ENCODE assay signal across 39 cellular contexts in the genomic region with DNA sequence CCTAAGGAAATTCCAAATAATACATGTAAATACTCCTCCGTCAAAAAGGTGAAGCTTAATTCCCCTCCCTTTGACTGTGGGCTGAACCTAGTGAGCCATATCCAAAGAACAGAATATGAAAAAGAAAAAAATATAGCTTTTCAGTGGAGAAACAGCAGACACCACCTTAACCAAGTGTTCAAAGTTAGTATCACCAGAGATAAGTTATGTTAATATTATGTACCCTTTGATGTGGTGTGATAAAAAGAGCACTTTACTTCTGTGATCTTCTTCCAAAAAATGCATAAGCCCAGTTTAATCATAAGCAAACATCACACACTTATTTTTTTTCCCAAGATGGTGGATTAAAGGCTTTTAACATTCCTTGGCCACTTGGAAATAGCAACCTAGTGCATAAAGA.
"Had no signal": no experiment of that assay in that cellular context is flagged by ENCODE, and none has a peak within 500 bp of the region (broad histone marks: within the 10 kb centered on the region; RNA-seq: fewer than 3 reads in every experiment).

No MANE protein-coding gene starts in this region.

- ATAC-seq: activated naive CD4-positive, alpha-beta T cell treated with anti-CD3 and anti-CD28 coated beads, Interleukin-2, amount 50 U/mL, for 72 hours; activated T-cell treated with anti-CD3 and anti-CD28 coated beads, Interleukin-2, amount 50 U/mL, for 4 hours; activated T-cell treated with anti-CD3 and anti-CD28 coated beads, Interleukin-2, amount 50 U/mL, for 72 hours; activated T-helper 17 cell treated with anti-CD3 and anti-CD28 coated beads, Interleukin-2, amount 50 U/mL, for 72 hours; body of pancreas had no signal

- H3K36me3 Mint-ChIP-seq: activated naive CD4-positive, alpha-beta T cell treated with anti-CD3 and anti-CD28 coated beads, Interleukin-2, amount 10 ng/mL, durations not matched to agents 7 days and 5 days; activated naive CD4-positive, alpha-beta T cell treated with anti-CD3 and anti-CD28 coated beads, Interleukin-2, amount 50 U/mL, for 24 hours; activated naive CD8-positive, alpha-beta T cell; activated naive CD8-positive, alpha-beta T cell treated with anti-CD3 and anti-CD28 coated beads for 36 hours; activated naive CD8-positive, alpha-beta T cell treated with anti-CD3 and anti-CD28 coated beads, Interleukin-2, amount 10 ng/mL, durations not matched to agents 7 days and 5 days; brain had no signal

- DNase-seq: activated effector memory CD4-positive, alpha-beta T cell treated with anti-CD3 and anti-CD28 coated beads, Interleukin-2, amount 50 U/mL, for 16 hours; activated effector memory CD4-positive, alpha-beta T cell treated with Interleukin-2 at 50 U/mL for 16 hours; activated gamma-delta T cell; activated gamma-delta T cell treated with Interleukin-2 at 50 U/mL for 16 hours; activated naive CD4-positive, alpha-beta T cell; activated naive CD4-positive, alpha-beta T cell treated with anti-CD3 and anti-CD28 coated beads for 36 hours; activated naive CD4-positive, alpha-beta T cell treated with anti-CD3 and anti-CD28 coated beads, Interleukin-2, amount 10 ng/mL, durations not matched to agents 7 days and 5 days; activated naive CD4-positive, alpha-beta T cell treated with anti-CD3 and anti-CD28 coated beads, Interleukin-2, amount 50 U/mL, for 16 hours; activated naive CD4-positive, alpha-beta T cell treated with Interleukin-2 at 50 U/mL for 16 hours; activated naive CD8-positive, alpha-beta T cell treated with anti-CD3 and anti-CD28 coated beads for 36 hours; activated naive CD8-positive, alpha-beta T cell treated with anti-CD3 and anti-CD28 coated beads, Interleukin-2, amount 10 ng/mL, durations not matched to agents 7 days and 5 days; activated T-cell treated with anti-CD3 and anti-CD28 coated beads, Interleukin-2, amount 50 U/mL, for 1 hour; activated T-cell treated with anti-CD3 and anti-CD28 coated beads, Interleukin-2, amount 50 U/mL, for 24 hours; activated T-cell treated with anti-CD3 and anti-CD28 coated beads, Interleukin-2, amount 50 U/mL, for 4 hours; activated T-cell treated with anti-CD3 and anti-CD28 coated beads, Interleukin-2, amount 50 U/mL, for 48 hours; activated T-cell treated with anti-CD3 and anti-CD28 coated beads, Interleukin-2, amount 50 U/mL, for 72 hours; adrenal gland; amniotic stem cell; amygdala; anterior cingulate cortex; aorta; body of pancreas; brain microvascular endothelial cell; caudate nucleus; central memory CD4-positive, alpha-beta T cell; cerebellar nuclear complex had no signal

- H3K36me3 ChIP-seq: adrenal gland, ascending aorta, brain microvascular endothelial cell, breast epithelium, cardiac muscle cell had no signal

- H3K9me3 ChIP-seq: adrenal gland had no signal

- H3K27ac Mint-ChIP-seq: activated naive CD4-positive, alpha-beta T cell treated with anti-CD3 and anti-CD28 coated beads for 36 hours; activated naive CD4-positive, alpha-beta T cell treated with anti-CD3 and anti-CD28 coated beads, Interleukin-2, amount 10 ng/mL, durations not matched to agents 7 days and 5 days; activated naive CD4-positive, alpha-beta T cell treated with anti-CD3 and anti-CD28 coated beads, Interleukin-2, amount 50 U/mL, for 24 hours; activated naive CD4-positive, alpha-beta T cell treated with anti-CD3 and anti-CD28 coated beads, Interleukin-2, amount 50 U/mL, for 72 hours; activated naive CD8-positive, alpha-beta T cell; activated naive CD8-positive, alpha-beta T cell treated with anti-CD3 and anti-CD28 coated beads for 36 hours; activated naive CD8-positive, alpha-beta T cell treated with anti-CD3 and anti-CD28 coated beads, Interleukin-2, amount 10 ng/mL, durations not matched to agents 7 days and 5 days; activated T-cell treated with anti-CD3 and anti-CD28 coated beads, Interleukin-2, amount 50 U/mL, for 24 hours; activated T-cell treated with anti-CD3 and anti-CD28 coated beads, Interleukin-2, amount 50 U/mL, for 72 hours; activated T-helper 1 cell treated with anti-CD3 and anti-CD28 coated beads, Interleukin-12 subunit alpha, Interleukin-12 subunit beta, Interleukin-2, Interleukin-4 antibody, amounts not matched to agents 30 ng/mL and 10 ng/mL and 1 ng/mL, durations not matched to agents 14 hours and 24 hours and 36 hours; activated T-helper 17 cell treated with anti-CD3 and anti-CD28 coated beads, Interleukin-2, amount 50 U/mL, for 72 hours; activated T-helper 2 cell treated with anti-CD3 and anti-CD28 coated beads, Interferon-gamma antibody, Interleukin-2, Interleukin-4, amounts not matched to agents 10 μg/mL and 5 μg/mL and 100 μg/mL, durations not matched to agents 14 hours and 24 hours and 36 hours; brain had no signal

- H3K4me3 Mint-ChIP-seq: activated naive CD4-positive, alpha-beta T cell treated with anti-CD3 and anti-CD28 coated beads for 36 hours; activated naive CD4-positive, alpha-beta T cell treated with anti-CD3 and anti-CD28 coated beads, Interleukin-2, amount 10 ng/mL, durations not matched to agents 7 days and 5 days; activated naive CD4-positive, alpha-beta T cell treated with anti-CD3 and anti-CD28 coated beads, Interleukin-2, amount 50 U/mL, for 24 hours; activated naive CD8-positive, alpha-beta T cell; activated naive CD8-positive, alpha-beta T cell treated with anti-CD3 and anti-CD28 coated beads for 36 hours; activated naive CD8-positive, alpha-beta T cell treated with anti-CD3 and anti-CD28 coated beads, Interleukin-2, amount 10 ng/mL, durations not matched to agents 7 days and 5 days; activated T-cell treated with anti-CD3 and anti-CD28 coated beads, Interleukin-2, amount 50 U/mL, for 24 hours; activated T-cell treated with anti-CD3 and anti-CD28 coated beads, Interleukin-2, amount 50 U/mL, for 4 hours; activated T-cell treated with anti-CD3 and anti-CD28 coated beads, Interleukin-2, amount 50 U/mL, for 72 hours; activated T-helper 1 cell treated with anti-CD3 and anti-CD28 coated beads, Interleukin-12 subunit alpha, Interleukin-12 subunit beta, Interleukin-2, Interleukin-4 antibody, amounts not matched to agents 30 ng/mL and 10 ng/mL and 1 ng/mL, durations not matched to agents 14 hours and 24 hours and 36 hours; activated T-helper 17 cell treated with anti-CD3 and anti-CD28 coated beads, Interleukin-2, amount 50 U/mL, for 72 hours; brain; central memory CD8-positive, alpha-beta T cell had no signal

- H3K27me3 Mint-ChIP-seq: activated naive CD4-positive, alpha-beta T cell treated with anti-CD3 and anti-CD28 coated beads, Interleukin-2, amount 10 ng/mL, durations not matched to agents 7 days and 5 days; activated naive CD4-positive, alpha-beta T cell treated with anti-CD3 and anti-CD28 coated beads, Interleukin-2, amount 50 U/mL, for 24 hours; activated naive CD8-positive, alpha-beta T cell; activated naive CD8-positive, alpha-beta T cell treated with anti-CD3 and anti-CD28 coated beads for 36 hours; activated naive CD8-positive, alpha-beta T cell treated with anti-CD3 and anti-CD28 coated beads, Interleukin-2, amount 10 ng/mL, durations not matched to agents 7 days and 5 days; activated T-cell treated with anti-CD3 and anti-CD28 coated beads, Interleukin-2, amount 50 U/mL, for 24 hours; activated T-helper 17 cell treated with anti-CD3 and anti-CD28 coated beads, Interleukin-2, amount 50 U/mL, for 72 hours; central memory CD8-positive, alpha-beta T cell had no signal

- H3K4me3 ChIP-seq: adrenal gland, ascending aorta, body of pancreas, breast epithelium, cardiac muscle cell had no signal

- H3K9me3 Mint-ChIP-seq: activated naive CD8-positive, alpha-beta T cell treated with anti-CD3 and anti-CD28 coated beads, Interleukin-2, amount 10 ng/mL, durations not matched to agents 7 days and 5 days; activated T-helper 1 cell treated with anti-CD3 and anti-CD28 coated beads, Interleukin-12 subunit alpha, Interleukin-12 subunit beta, Interleukin-2, Interleukin-4 antibody, amounts not matched to agents 30 ng/mL and 10 ng/mL and 1 ng/mL, durations not matched to agents 14 hours and 24 hours and 36 hours; activated T-helper 17 cell treated with anti-CD3 and anti-CD28 coated beads, Interleukin-2, amount 50 U/mL, for 72 hours had no signal

- H3K27ac ChIP-seq: adrenal gland, ascending aorta, body of pancreas, brain microvascular endothelial cell, breast epithelium, cardiac muscle cell had no signal

- H3K27me3 ChIP-seq: adrenal gland, ascending aorta, body of pancreas, brain microvascular endothelial cell, breast epithelium, cardiac muscle cell had no signal

- H3K4me1 Mint-ChIP-seq: activated naive CD4-positive, alpha-beta T cell treated with anti-CD3 and anti-CD28 coated beads, Interleukin-2, amount 10 ng/mL, durations not matched to agents 7 days and 5 days; activated naive CD4-positive, alpha-beta T cell treated with anti-CD3 and anti-CD28 coated beads, Interleukin-2, amount 50 U/mL, for 24 hours; activated naive CD8-positive, alpha-beta T cell treated with anti-CD3 and anti-CD28 coated beads for 36 hours; activated naive CD8-positive, alpha-beta T cell treated with anti-CD3 and anti-CD28 coated beads, Interleukin-2, amount 10 ng/mL, durations not matched to agents 7 days and 5 days; activated T-helper 17 cell treated with anti-CD3 and anti-CD28 coated beads, Interleukin-2, amount 50 U/mL, for 72 hours; brain; central memory CD8-positive, alpha-beta T cell had no signal

- FAIRE-seq: astrocyte, bronchial epithelial cell had no signal

- H3K4me1 ChIP-seq: adrenal gland, ascending aorta, body of pancreas, breast epithelium had no signal
